ENCODE assay signal across 8 cellular contexts in the genomic region with DNA sequence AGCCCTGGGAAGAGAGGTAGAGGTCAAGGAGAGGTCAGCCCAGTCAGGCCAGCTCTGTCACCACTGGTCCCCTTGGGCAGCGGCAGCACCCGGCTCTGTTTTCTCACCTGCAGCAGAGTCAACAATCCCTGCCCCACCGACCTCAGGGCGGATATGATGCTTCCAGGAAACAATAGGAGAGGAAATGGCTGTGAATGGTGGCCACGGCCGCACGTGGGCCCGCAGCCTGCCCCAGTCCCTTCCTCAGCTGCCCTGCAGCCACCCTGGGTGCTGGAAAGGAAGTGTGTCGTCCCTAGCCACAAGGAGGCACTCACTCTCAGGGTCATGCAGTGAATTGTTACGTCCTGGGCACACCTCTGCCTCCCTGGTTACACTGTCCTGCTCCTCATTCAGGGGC.
DNase-seq lines count a peak whose midpoint lies in the region; ATAC-seq and TF ChIP-seq lines count a peak whose summit lies in the region.

No MANE protein-coding gene starts in this region.

- no peaks in the 10 kb centered on the region for H3K9me3 Mint-ChIP-seq in stimulated activated naive CD8-positive, alpha-beta T cell treated with anti-CD3 and anti-CD28 coated beads, Interleukin-15, amount 100 ng/mL, for 72 hours

- DNase-seq in AG09309 (ENCODE audit: low read depth) (no peak), H4 (ENCODE audit: low spot score) (peak; percentile 23), cardiac septum (ENCODE audit: low spot score) (peak; percentile 82), inferior parietal cortex (ENCODE audit: extremely low spot score) (no peak)
- peak; percentile 25 to 40 for DNase-seq in activated CD4-positive, alpha-beta T cell treated with anti-CD3 and anti-CD28 coated beads for 4 hours
- peak in 1 of 2 donors; percentile 65 for DNase-seq in stimulated activated naive CD8-positive, alpha-beta T cell treated with anti-CD3 and anti-CD28 coated beads, Interleukin-15, amount 100 ng/mL, for 72 hours

- H3K27ac Mint-ChIP-seq in stimulated activated naive CD8-positive, alpha-beta T cell treated with anti-CD3 and anti-CD28 coated beads, Interleukin-15, amount 100 ng/mL, for 72 hours = peak overlapping the region; percentile 55 to 86

- H3K4me3 Mint-ChIP-seq in stimulated activated naive CD8-positive, alpha-beta T cell treated with anti-CD3 and anti-CD28 coated beads, Interleukin-15, amount 100 ng/mL, for 72 hours = peak overlapping the region; percentile 70 to 91

- intact Hi-C loops in cardiac septum (cut with DNase I) = no loop called here

- no peak overlapping the region for H3K4me3 ChIP-seq in AG09309 (ENCODE audit: control insufficient read depth, low read depth, low read length)

- H3K4me1 Mint-ChIP-seq in stimulated activated naive CD8-positive, alpha-beta T cell treated with anti-CD3 and anti-CD28 coated beads, Interleukin-15, amount 100 ng/mL, for 72 hours = peaks cover 75% of the 10 kb centered on the region

- ATAC-seq in stimulated activated naive CD8-positive, alpha-beta T cell treated with anti-CD3 and anti-CD28 coated beads, Interleukin-15, amount 100 ng/mL, for 72 hours = peak; percentile 63
- ATAC-seq in GM18870 (IDR thresholded peaks at IDR 0.05; ENCODE audit: unreplicated experiment) (no peak), GM18517 (IDR thresholded peaks at IDR 0.05; ENCODE audit: unreplicated experiment) (no peak)

- TF ChIP-seq CTCF in AG09309 (IDR thresholded peaks at IDR 0.05; ENCODE audit: control insufficient read depth, insufficient read depth, low read depth, low read length, missing control alignments) = peak; percentile 24

- no peaks in the 10 kb centered on the region for H3K27me3 Mint-ChIP-seq in stimulated activated naive CD8-positive, alpha-beta T cell treated with anti-CD3 and anti-CD28 coated beads, Interleukin-15, amount 100 ng/mL, for 72 hours

Comparison
In these comparisons a context has a peak if more than half of its experiments do, and no peak if none do; other contexts are left out.
1. DNase-seq: peak in H4 (single experiment), activated CD4-positive, alpha-beta T cell treated with anti-CD3 and anti-CD28 coated beads for 4 hours (2 of 2) and cardiac septum (single experiment); none in AG09309 (single experiment) and inferior parietal cortex (single experiment).